ENCODE assay signal across 19 cellular contexts in genomic region chr15:47422901-47423300, GRCh38.
A peak's percentile ranks its signal among the peaks of the same experiment; 100 is the strongest.
DNase-seq lines count a peak whose midpoint lies in the region; ATAC-seq and TF ChIP-seq lines count a peak whose summit lies in the region.
"Had no signal": no experiment of that assay in that cellular context is flagged by ENCODE, and none has a peak within 500 bp of the region (broad histone marks: within the 10 kb centered on the region; RNA-seq: fewer than 3 reads in every experiment).

No MANE protein-coding gene starts in this region.

- H3K9me2 ChIP-seq in PC-3 (replicated peaks; ENCODE audit: low read length) = no peaks in the 10 kb centered on the region

- H3K27me3 ChIP-seq in BLaER1 treated with 17β-estradiol and CSF1 and Interleukin-3, amounts not matched to agents 10 nM and 100 nM = no peaks in the 10 kb centered on the region
- H3K27me3 ChIP-seq in PC-3 (ENCODE audit: low read length) = no peaks in the 10 kb centered on the region
- H3K27me3 ChIP-seq: esophagus muscularis mucosa, neutrophil, sigmoid colon had no signal

- no TSS peak for BruUV-seq in PC-3 (replicated peaks; lab: Mats Ljungman, UMichigan)

- intact Hi-C loops in PC-3 (cut with micrococcal nuclease) = loop anchor here (2.0 to 5.0 kb wide), 2 partner anchors 14 to 131 kb away; no protein-coding TSS in a partner anchor
- intact Hi-C loops in mucosa of descending colon (cut with DNase I, micrococcal nuclease) = no loop called here

- H3K4me2 ChIP-seq in BLaER1 treated with 17β-estradiol and CSF1 and Interleukin-3, amounts not matched to agents 10 nM and 100 nM = peak overlapping the region; percentile 3 to 75 (median 35); a peak in 18 of 22 replicates
- peak overlapping the region; percentile 20 for H3K4me2 ChIP-seq in PC-3 (ENCODE audit: low read length)

- CTCF ChIA-PET in PC-3 (lab: Charles Lee) = no interaction called here

- POLR2A ChIA-PET in PC-3 (lab: Charles Lee; ENCODE audit: unreplicated experiment) = no interaction called here

- H3K36me3 ChIP-seq in BLaER1 treated with 17β-estradiol and CSF1 and Interleukin-3, amounts not matched to agents 10 nM and 100 nM = no peaks in the 10 kb centered on the region
- no peaks in the 10 kb centered on the region for H3K36me3 ChIP-seq in PC-3 (ENCODE audit: low read depth, low read length)
- H3K36me3 ChIP-seq in mucosa of descending colon (ENCODE audit: low read depth) = no peaks in the 10 kb centered on the region
- H3K36me3 ChIP-seq: esophagus muscularis mucosa, neutrophil, sigmoid colon had no signal

- peak overlapping the region in 1 of 11 experiments; percentile 39; a peak in 2 of 22 replicates for H3K9ac ChIP-seq in BLaER1 treated with 17β-estradiol and CSF1 and Interleukin-3, amounts not matched to agents 10 nM and 100 nM
- H3K9ac ChIP-seq in PC-3 (ENCODE audit: low read length) = no peak overlapping the region

- H4K20me1 ChIP-seq in BLaER1 treated with 17β-estradiol and CSF1 and Interleukin-3, amounts not matched to agents 10 nM and 100 nM = no peaks in the 10 kb centered on the region
- H4K20me1 ChIP-seq in PC-3 (ENCODE audit: low read length) = no peaks in the 10 kb centered on the region

- peaks cover 20 to 44% (median 37%) of the 10 kb centered on the region in 10 experiments for H3K4me1 ChIP-seq in BLaER1 treated with 17β-estradiol and CSF1 and Interleukin-3, amounts not matched to agents 10 nM and 100 nM
- peaks cover 15% of the 10 kb centered on the region for H3K4me1 ChIP-seq in PC-3 (ENCODE audit: insufficient read depth, low read length)
- no peaks in the 10 kb centered on the region for H3K4me1 ChIP-seq in mucosa of descending colon (ENCODE audit: low read depth)

- H3F3A ChIP-seq in PC-3 (ENCODE audit: low read length, unreplicated experiment) = no peaks in the 10 kb centered on the region

- no peaks in the 10 kb centered on the region; a peak in 1 of 22 replicates for H3K9me3 ChIP-seq in BLaER1 treated with 17β-estradiol and CSF1 and Interleukin-3, amounts not matched to agents 10 nM and 100 nM (replicated peaks in 1 of 11)
- H3K9me3 ChIP-seq in PC-3 (ENCODE audit: low read length) (no peaks in the 10 kb centered on the region), mucosa of descending colon (no peaks in the 10 kb centered on the region)
- H3K9me3 ChIP-seq: esophagus muscularis mucosa, neutrophil, sigmoid colon had no signal

- no peak overlapping the region for H3K4me3 ChIP-seq in BLaER1 treated with 17β-estradiol and CSF1 and Interleukin-3, amounts not matched to agents 10 nM and 100 nM
- H3K4me3 ChIP-seq in PC-3 (ENCODE audit: low read length) (no peak overlapping the region), mucosa of descending colon (no peak overlapping the region)
- H3K4me3 ChIP-seq: esophagus muscularis mucosa, GM12878, K562, sigmoid colon had no signal

- H2AFZ ChIP-seq in PC-3 (ENCODE audit: low read length) = no peak overlapping the region

- peak; percentile 97 for ATAC-seq in PC-3
- ATAC-seq in mucosa of descending colon = peak; percentile 14
- ATAC-seq in HG02852 (IDR thresholded peaks at IDR 0.05; ENCODE audit: unreplicated experiment) = no peak
- ATAC-seq in HG03159 (IDR thresholded peaks at IDR 0.05; ENCODE audit: unreplicated experiment) = no peak
- ATAC-seq: GM12878, K562 had no signal

- H3K27ac ChIP-seq in BLaER1 treated with 17β-estradiol and CSF1 and Interleukin-3, amounts not matched to agents 10 nM and 100 nM = peak overlapping the region in 4 of 11 experiments; percentile 30 to 71 (median 60); a peak in 7 of 22 replicates
- peak overlapping the region; percentile 8; the same call in 1 of the 2 replicates for H3K27ac ChIP-seq in PC-3 (ENCODE audit: low read length)
- H3K27ac ChIP-seq in epithelial cell of prostate = peak overlapping the region; percentile 63
- H3K27ac ChIP-seq: esophagus muscularis mucosa, neutrophil, sigmoid colon had no signal

- no peaks in the 10 kb centered on the region for H3K79me2 ChIP-seq in PC-3 (ENCODE audit: low read length)

- TF ChIP-seq CTCF in PC-3 (conservative IDR thresholded peaks at IDR 0.05; ENCODE audit: low read depth, low read length) = no peak
- no peak for TF ChIP-seq CTCF in mucosa of descending colon (IDR thresholded peaks at IDR 0.05)

- DNase-seq in PC-3 (peak; percentile 19), epithelial cell of prostate (ENCODE audit: low read depth, low spot score) (no peak), mucosa of descending colon (no peak), mucosa of gallbladder (ENCODE audit: low spot score) (no peak), NCI-H2227 (lab: John Stamatoyannopoulos, UW; ENCODE audit: unreplicated experiment) (no peak)
- DNase-seq: activated CD4-positive, alpha-beta T cell treated with anti-CD3 and anti-CD28 coated beads for 48 hours; activated naive CD4-positive, alpha-beta T cell treated with anti-CD3 and anti-CD28 coated beads for 36 hours; activated T-cell treated with anti-CD3 and anti-CD28 coated beads for 4 hours; sigmoid colon; stimulated activated CD4-positive, alpha-beta T cell treated with anti-CD3 and anti-CD28 coated beads, Interleukin-4, amount 100 ng/mL, for 1 hour; substantia nigra; SW 1271 had no signal

Comparison
In these comparisons a context has a peak if more than half of its experiments do, and no peak if none do; other contexts are left out.
1. ATAC-seq: peak in PC-3 (single experiment) and mucosa of descending colon (single experiment); none in HG02852 (single experiment) and HG03159 (single experiment).